Comparison of ENCODE assay signal across 1 cellular context in the genomic region with DNA sequence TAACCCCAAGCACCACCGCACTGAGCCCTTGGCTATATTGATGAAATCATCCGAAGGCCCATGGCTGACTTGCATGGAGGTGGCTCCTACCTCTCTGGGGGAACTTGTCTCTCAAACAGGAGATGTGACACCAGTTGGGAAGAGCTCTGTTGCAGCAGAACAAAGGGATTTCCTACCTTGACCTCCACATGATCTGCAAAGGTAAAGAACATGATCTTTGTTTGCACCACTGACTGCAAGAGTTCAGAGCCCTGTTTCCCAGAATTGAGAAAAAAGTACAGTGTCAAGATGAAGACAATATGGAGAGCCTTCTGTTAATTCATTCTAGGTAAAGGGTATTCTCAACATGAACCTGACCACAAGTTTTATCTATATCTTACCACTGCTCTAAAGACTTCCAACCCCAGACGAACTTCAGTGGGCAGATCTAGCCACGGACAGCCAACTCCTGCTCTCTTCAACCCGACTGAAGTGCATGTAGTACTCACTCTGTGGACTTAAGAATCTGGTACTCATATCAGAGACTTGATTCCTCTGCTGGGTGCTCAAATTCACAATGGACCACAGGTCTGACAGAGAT.
TF ChIP-seq lines count a peak whose summit lies in the region.

No MANE protein-coding gene starts in this region.

TF ChIP-seq in HepG2, 621 proteins besides CTCF, POLR2A, EP300 and RAD21:
- no peak for TF ChIP-seq SOX13 (IDR thresholded peaks at IDR 0.05)
- peak in 1 of 2 experiments; percentile 80; a peak in 2 of 4 replicates for TF ChIP-seq SOX13 (CRISPR knock-in tag; conservative IDR thresholded peaks at IDR 0.05 in 1 of 2, IDR thresholded peaks at IDR 0.05 in 1 of 2)
- TF ChIP-seq NCOA1 (CRISPR knock-in tag; IDR thresholded peaks at IDR 0.05), result no peak
- TF ChIP-seq SOX6 (IDR thresholded peaks at IDR 0.05), result no peak
- TF ChIP-seq SOX6 (CRISPR knock-in tag; IDR thresholded peaks at IDR 0.05), result peak; percentile 74
- TF ChIP-seq ZSCAN22 (CRISPR knock-in tag; IDR thresholded peaks at IDR 0.05), result no peak
- TF ChIP-seq RXRA (CRISPR knock-in tag; IDR thresholded peaks at IDR 0.05), result peak; percentile 20; the same call in 1 of the 2 replicates
- TF ChIP-seq ARID5B (CRISPR knock-in tag; IDR thresholded peaks at IDR 0.05), result 0 out of 2 replicates have a peak, but pooled peaks have one; percentile 15
- no peak for TF ChIP-seq ZNF329 (CRISPR knock-in tag; IDR thresholded peaks at IDR 0.05; ENCODE audit: low read depth)
- TF ChIP-seq ZNF280B (CRISPR knock-in tag; IDR thresholded peaks at IDR 0.05; ENCODE audit: borderline replicate concordance), result no peak
- 0 out of 2 replicates have a peak, but pooled peaks have one; percentile 20 for TF ChIP-seq NCOA2 (CRISPR knock-in tag; IDR thresholded peaks at IDR 0.05)
- peak; percentile 52; the same call in 1 of the 2 replicates for TF ChIP-seq SOX5 (CRISPR knock-in tag; IDR thresholded peaks at IDR 0.05; ENCODE audit: borderline replicate concordance)
- TF ChIP-seq HOXD1 (CRISPR knock-in tag; IDR thresholded peaks at IDR 0.05), result no peak
- peak; percentile 93 for TF ChIP-seq RARA (CRISPR knock-in tag; IDR thresholded peaks at IDR 0.05)
